Comparison of ENCODE assay signal across 26 cellular contexts in genomic region chr10:126270116-126270515, GRCh38.
A peak's percentile ranks its signal among the peaks of the same experiment; 100 is the strongest.
DNase-seq lines count a peak whose midpoint lies in the region; ATAC-seq, FAIRE-seq and TF ChIP-seq lines count a peak whose summit lies in the region.
"Had no signal": no experiment of that assay in that cellular context is flagged by ENCODE, and none has a peak within 500 bp of the region (broad histone marks: within the 10 kb centered on the region; RNA-seq: fewer than 3 reads in every experiment).

No MANE protein-coding gene starts in this region.

- no peak overlapping the region for H3K4me3 ChIP-seq in astrocyte (ENCODE audit: insufficient read depth, low read depth, low read length)
- H3K4me3 ChIP-seq: stomach, uterus had no signal

- peak overlapping the region; percentile 49 for H3K4me2 ChIP-seq in astrocyte (ENCODE audit: low read length)

- H3K27me3 Mint-ChIP-seq in astrocyte (ENCODE audit: low read depth, unreplicated experiment) (no peaks in the 10 kb centered on the region), mesothelial cell of epicardium (ENCODE audit: low read depth) (no peaks in the 10 kb centered on the region)

- peaks cover 22% of the 10 kb centered on the region for H3K4me1 ChIP-seq in astrocyte (ENCODE audit: insufficient read depth, low read length)
- H3K4me1 ChIP-seq: stomach, uterus had no signal

- peak overlapping the region; percentile 93 for H3K27ac ChIP-seq in astrocyte (ENCODE audit: low read depth, low read length)
- H3K27ac ChIP-seq: stomach, uterus had no signal

- H3K9me3 Mint-ChIP-seq in astrocyte (ENCODE audit: unreplicated experiment) (peaks cover 13% of the 10 kb centered on the region), mesothelial cell of epicardium (peaks cover 21% of the 10 kb centered on the region)
- H3K9me3 Mint-ChIP-seq: natural killer cell treated with Interleukin-12 subunit alpha and Interleukin-12 subunit beta and Interleukin-15 and Interleukin-18, amount 100 ng/mL, for 72 hours had no signal

- TF ChIP-seq POLR2A in H54 (IDR thresholded peaks at IDR 0.05; ENCODE audit: low read depth, low read length) = no peak

- H3K27ac Mint-ChIP-seq in astrocyte (ENCODE audit: unreplicated experiment) = no peak overlapping the region
- no peak overlapping the region for H3K27ac Mint-ChIP-seq in mesothelial cell of epicardium
- H3K27ac Mint-ChIP-seq: CD4-positive, CD25-positive, alpha-beta regulatory T cell; natural killer cell treated with Interleukin-12 subunit alpha and Interleukin-12 subunit beta and Interleukin-15 and Interleukin-18, amount 100 ng/mL, for 72 hours had no signal

- FAIRE-seq in H54 (lab: Jason Lieb, UNC) = peak; percentile 64
- peak; percentile 94 for FAIRE-seq in astrocyte (lab: Jason Lieb, UNC)
- FAIRE-seq: HTR-8/SVneo, islet of Langerhans had no signal

- peaks cover 9% of the 10 kb centered on the region for H3K36me3 ChIP-seq in astrocyte (ENCODE audit: insufficient read depth, low read length)
- H3K36me3 ChIP-seq: stomach, uterus had no signal

- no peak overlapping the region for H3K4me3 Mint-ChIP-seq in astrocyte (ENCODE audit: unreplicated experiment)
- H3K4me3 Mint-ChIP-seq in mesothelial cell of epicardium = no peak overlapping the region
- H3K4me3 Mint-ChIP-seq: CD4-positive, CD25-positive, alpha-beta regulatory T cell; natural killer cell treated with Interleukin-12 subunit alpha and Interleukin-12 subunit beta and Interleukin-15 and Interleukin-18, amount 100 ng/mL, for 72 hours had no signal

- H3K4me1 Mint-ChIP-seq in astrocyte (ENCODE audit: low read depth, unreplicated experiment) (peaks cover 13% of the 10 kb centered on the region), mesothelial cell of epicardium (no peaks in the 10 kb centered on the region)

- H4K20me1 ChIP-seq in astrocyte (ENCODE audit: insufficient read depth, low read length) = no peaks in the 10 kb centered on the region

- H3K27me3 ChIP-seq in astrocyte (ENCODE audit: insufficient read depth, low read length) = no peaks in the 10 kb centered on the region
- H3K27me3 ChIP-seq: stomach, uterus had no signal

- peak overlapping the region; percentile 68 for H3K9ac ChIP-seq in astrocyte (ENCODE audit: low read length)

- ATAC-seq in GM18868 (IDR thresholded peaks at IDR 0.05; ENCODE audit: unreplicated experiment) (no peak), HG03469 (IDR thresholded peaks at IDR 0.05; ENCODE audit: unreplicated experiment) (no peak)
- ATAC-seq: esophagus mucosa; natural killer cell treated with Interleukin-12 subunit alpha and Interleukin-12 subunit beta and Interleukin-15 and Interleukin-18, amount 100 ng/mL, for 72 hours had no signal

- H3K79me2 ChIP-seq in astrocyte (ENCODE audit: insufficient read depth, low read length) = peaks cover 63% of the 10 kb centered on the region

- peaks cover 42% of the 10 kb centered on the region for H3K36me3 Mint-ChIP-seq in astrocyte (ENCODE audit: low read depth, unreplicated experiment)
- peaks cover 4% of the 10 kb centered on the region for H3K36me3 Mint-ChIP-seq in mesothelial cell of epicardium
- H3K36me3 Mint-ChIP-seq: CD4-positive, CD25-positive, alpha-beta regulatory T cell; natural killer cell treated with Interleukin-12 subunit alpha and Interleukin-12 subunit beta and Interleukin-15 and Interleukin-18, amount 100 ng/mL, for 72 hours had no signal

- peak; percentile 93 for DNase-seq in A172 (ENCODE audit: low spot score)
- DNase-seq in H54 (ENCODE audit: insufficient read length, low spot score) = peak; percentile 31
- DNase-seq in astrocyte (ENCODE audit: low read depth) = peak; percentile 100
- peak; percentile 50 for DNase-seq in iris pigment epithelial cell (ENCODE audit: low read depth)
- no peak for DNase-seq in iPS-NIHi7 (ENCODE audit: extremely low spot score)
- no peak for DNase-seq in mesothelial cell of epicardium (ENCODE audit: low spot score in 2 of 2, unreplicated experiment in 2 of 2)
- DNase-seq: 8988T; activated CD4-positive, alpha-beta T cell treated with anti-CD3 and anti-CD28 coated beads, Interleukin-2, amount 50 U/mL, for 1 hour; activated CD8-positive, alpha-beta memory T cell treated with anti-CD3 and anti-CD28 coated beads, Interleukin-2, amount 50 U/mL, for 4 hours; caudate nucleus; CD4-positive, CD25-positive, alpha-beta regulatory T cell; DMS153; head of caudate nucleus; Karpas-422; NCI-H1105; NCI-H524; SHP77 treated with DMSO at 0.1 percent for 48 hours; stimulated activated CD4-positive, alpha-beta T cell treated with anti-CD3 and anti-CD28 coated beads, Interleukin-2, amount 100 ng/mL, for 48 hours; stomach; uterus had no signal

- no peaks in the 10 kb centered on the region for H3K9me3 ChIP-seq in astrocyte (ENCODE audit: insufficient read depth, low read depth, low read length)
- H3K9me3 ChIP-seq: uterus had no signal

- no peak overlapping the region for H2AFZ ChIP-seq in astrocyte (ENCODE audit: low read depth, low read length)

- TF ChIP-seq CTCF in astrocyte (IDR thresholded peaks at IDR 0.05; ENCODE audit: insufficient read depth, low read depth, low read length) = no peak
- no peak for TF ChIP-seq CTCF in mesothelial cell of epicardium (IDR thresholded peaks at IDR 0.05; ENCODE audit: unreplicated experiment)

Comparison
In these comparisons a context has a peak if more than half of its experiments do, and no peak if none do; other contexts are left out.
1. DNase-seq: peak in A172 (single experiment), H54 (single experiment), astrocyte (single experiment) and iris pigment epithelial cell (single experiment); none in iPS-NIHi7 (single experiment) and mesothelial cell of epicardium (0 of 2).